8 cellular contexts compared by ENCODE assay signal in genomic region chr3:177199206-177199765, GRCh38. TPM values are rescaled to one million over a fixed set of nuclear protein-coding genes. Genes with fewer than 3 reads are reported as not detected.
DNase-seq lines count a peak whose midpoint lies in the region; ATAC-seq, FAIRE-seq and TF ChIP-seq lines count a peak whose summit lies in the region.

No MANE protein-coding gene starts in this region.

- no peak overlapping the region for H3K23ac ChIP-seq in H1 (ENCODE audit: insufficient read length)

- H3K79me2 ChIP-seq in GM23338 (replicated peaks; ENCODE audit: insufficient read depth) = peaks cover 23% of the 10 kb centered on the region
- H3K79me2 ChIP-seq in H1 (ENCODE audit: control insufficient read depth in 1 of 2, insufficient read depth in 2 of 2, low read length in 2 of 2) = peaks cover 19 to 23% of the 10 kb centered on the region in 2 experiments

- H3K36me3 Mint-ChIP-seq in GM23338 (ENCODE audit: low read depth) = peaks cover 15% of the 10 kb centered on the region; the same call in 2 of the 3 replicates

- no peaks in the 10 kb centered on the region for H3K27me3 ChIP-seq in GM23338 (ENCODE audit: insufficient read depth)
- no peaks in the 10 kb centered on the region for H3K27me3 ChIP-seq in Panc1 (ENCODE audit: control insufficient read depth, insufficient read depth, low read length)
- H3K27me3 ChIP-seq in H1 (replicated peaks in 1 of 4; ENCODE audit: control insufficient read depth in 3 of 4, extremely low read depth in 1 of 4, insufficient read depth in 3 of 4, low read length in 3 of 4) = no peaks in the 10 kb centered on the region
- H3K27me3 ChIP-seq in skeletal muscle tissue (ENCODE audit: control insufficient read depth in 3 of 3, insufficient read depth in 3 of 3, low read length in 3 of 3) = no peaks in the 10 kb centered on the region

- H3K9me2 ChIP-seq in GM23338 (ENCODE audit: insufficient read depth) = no peaks in the 10 kb centered on the region

- TF ChIP-seq CTCF in GM23338 (conservative IDR thresholded peaks at IDR 0.05; ENCODE audit: low read depth in 2 of 2) (no peak), Panc1 (IDR thresholded peaks at IDR 0.05) (no peak), H1 (IDR thresholded peaks at IDR 0.05; ENCODE audit: control extremely low read depth in 1 of 3, insufficient read depth in 1 of 3, low read depth in 1 of 3, low read length in 3 of 3) (no peak)

- no peaks in the 10 kb centered on the region for H3K36me3 ChIP-seq in GM23338 (ENCODE audit: insufficient read depth)
- no peaks in the 10 kb centered on the region; the same call in 1 of the 2 replicates for H3K36me3 ChIP-seq in Panc1 (ENCODE audit: control insufficient read depth, insufficient read depth, low read length)
- H3K36me3 ChIP-seq in H1 (ENCODE audit: control insufficient read depth in 2 of 4, insufficient read depth in 4 of 4, low read length in 3 of 4) = peaks cover 0 to 6% (median 0%) of the 10 kb centered on the region in 4 experiments; a peak in 2 of 8 replicates
- no peaks in the 10 kb centered on the region for H3K36me3 ChIP-seq in skeletal muscle tissue (ENCODE audit: control insufficient read depth in 3 of 3, insufficient read depth in 3 of 3, low read length in 3 of 3)

- H3K4me3 ChIP-seq in GM23338 (peak overlapping the region; percentile 13; the same call in 1 of the 2 replicates), Panc1 (ENCODE audit: low read depth in 2 of 2, low read length in 2 of 2) (peak overlapping the region; percentile 0 to 71; a peak in 2 of 4 replicates), H1 (ENCODE audit: extremely low read depth in 1 of 4, insufficient read depth in 2 of 4, low read depth in 3 of 4, low read length in 4 of 4) (peak overlapping the region in 1 of 4 experiments; percentile 65; a peak in 2 of 8 replicates), skeletal muscle tissue (ENCODE audit: low read length in 3 of 3) (no peak overlapping the region)

- H3K27me3 Mint-ChIP-seq in GM23338 (ENCODE audit: insufficient read depth, low read depth, poor library complexity) = peaks cover 17% of the 10 kb centered on the region

- CTCF ChIA-PET in Panc1 (lab: Charles Lee) = interaction anchor here (0.5 kb wide), 1 partner anchor 38 kb away, joined by 5 read pairs; no protein-coding TSS in a partner anchor
- CTCF ChIA-PET in H1 (lab: Charles Lee; ENCODE audit: partially characterized antibody) = interaction anchor here (0.6 to 1.4 kb wide), 6 partner anchors 25 to 886 kb away, joined by 3 read pairs; no protein-coding TSS in a partner anchor

- no peak overlapping the region for H3K14ac ChIP-seq in H1 (ENCODE audit: insufficient read length)

- peak overlapping the region; percentile 63; the same call in 2 of the 3 replicates for H3K4me3 Mint-ChIP-seq in GM23338

- no peak overlapping the region for H4K8ac ChIP-seq in H1 (ENCODE audit: extremely low read depth, insufficient read depth, low read length)

- no peak overlapping the region for H2AFZ ChIP-seq in GM23338
- H2AFZ ChIP-seq in H1 (ENCODE audit: low read length) = no peak overlapping the region

- H3K9me3 ChIP-seq in Panc1 (ENCODE audit: control insufficient read depth, insufficient read depth, low read depth, low read length) = no peaks in the 10 kb centered on the region
- peaks cover 3 to 9% of the 10 kb centered on the region in 2 experiments; a peak in 2 of 4 replicates for H3K9me3 ChIP-seq in H1 (ENCODE audit: insufficient read depth in 2 of 2, low read depth in 1 of 2, low read length in 1 of 2)
- H3K9me3 ChIP-seq in skeletal muscle tissue (ENCODE audit: control insufficient read depth in 3 of 3, low read length in 3 of 3) = no peaks in the 10 kb centered on the region

- peaks cover 15% of the 10 kb centered on the region for H3K9me3 Mint-ChIP-seq in GM23338

- H3K56ac ChIP-seq in H1 (replicated peaks; ENCODE audit: insufficient read length, low read depth, low read length) = no peak overlapping the region

- no peak for TF ChIP-seq EP300 in H1 (IDR thresholded peaks at IDR 0.05; ENCODE audit: borderline replicate concordance in 1 of 2, low read depth in 2 of 2, low read length in 2 of 2)

- H3F3A ChIP-seq in GM23338 (replicated peaks; ENCODE audit: low read depth) = 0 out of 2 replicates have a peak, but pooled peaks cover 6% of the 10 kb centered on the region

- no peak for DNase-seq in GM23338 (ENCODE audit: low spot score)
- no peak for DNase-seq in Panc1 (ENCODE audit: low read depth, low spot score)
- no peak for DNase-seq in H1 (ENCODE audit: low read depth in 1 of 2, low spot score in 2 of 2)
- no peak for DNase-seq in dedifferentiated amniotic fluid mesenchymal stem cell (ENCODE audit: extremely low spot score)
- no peak for DNase-seq in NCI-H446 treated with DMSO at 0.1 percent for 48 hours (lab: John Stamatoyannopoulos, UW)

- H3K4me2 ChIP-seq in GM23338 (peak overlapping the region; percentile 77), H1 (ENCODE audit: insufficient read depth in 1 of 2, low read depth in 2 of 2, low read length in 2 of 2) (peak overlapping the region; percentile 73 to 87)

- ATAC-seq in GM23338 = no peak
- 0 out of 2 replicates have a peak, but pooled peaks have one; percentile 2 for ATAC-seq in Panc1
- ATAC-seq in GM18861 (IDR thresholded peaks at IDR 0.05; ENCODE audit: unreplicated experiment) = no peak
- ATAC-seq in HG02970 (IDR thresholded peaks at IDR 0.05; ENCODE audit: low FRiP score, unreplicated experiment) = no peak

- peak overlapping the region; percentile 70; the same call in 1 of the 2 replicates for H2AK5ac ChIP-seq in H1 (ENCODE audit: low read depth, low read length)

- H3K18ac ChIP-seq in H1 (ENCODE audit: extremely low read depth, low read length) = no peak overlapping the region

- no peak overlapping the region for H4K91ac ChIP-seq in H1 (replicated peaks; ENCODE audit: insufficient read length, low read length)

- FAIRE-seq in H1 (lab: Jason Lieb, UNC) = no peak

- H3K27ac ChIP-seq in GM23338 (ENCODE audit: low read depth) = no peak overlapping the region
- H3K27ac ChIP-seq in Panc1 (ENCODE audit: low read length) = peak overlapping the region; percentile 100
- no peak overlapping the region for H3K27ac ChIP-seq in H1 (ENCODE audit: low read depth, low read length)
- H3K27ac ChIP-seq in skeletal muscle tissue (ENCODE audit: low read depth, low read length) = peak overlapping the region; percentile 89

- no peaks in the 10 kb centered on the region for H3K79me1 ChIP-seq in H1 (ENCODE audit: low read depth, low read length)

- H2BK12ac ChIP-seq in H1 (ENCODE audit: low read depth, low read length) = peak overlapping the region; percentile 97

- H2BK120ac ChIP-seq in H1 (replicated peaks; ENCODE audit: low read depth, low read length) = no peak overlapping the region

- peaks cover 26% of the 10 kb centered on the region for H3K4me1 Mint-ChIP-seq in GM23338

- H3K27ac Mint-ChIP-seq in GM23338 = no peak overlapping the region

- no peak overlapping the region for H3K9ac ChIP-seq in H1 (replicated peaks in 1 of 4; ENCODE audit: extremely low read depth in 1 of 4, low read depth in 3 of 4, low read length in 3 of 4)
- peak overlapping the region in 1 of 3 donors; percentile 4 for H3K9ac ChIP-seq in skeletal muscle tissue (ENCODE audit: low read depth in 1 of 3, low read length in 3 of 3)

- H4K20me1 ChIP-seq in GM23338 (replicated peaks; ENCODE audit: insufficient read depth) (peaks cover 6% of the 10 kb centered on the region), H1 (replicated peaks in 1 of 2; ENCODE audit: control insufficient read depth in 1 of 2, insufficient read depth in 2 of 2, low read length in 2 of 2) (no peaks in the 10 kb centered on the region)

- H2BK15ac ChIP-seq in H1 (ENCODE audit: low read length) = no peak overlapping the region

- H2BK20ac ChIP-seq in H1 (ENCODE audit: low read length) = peak overlapping the region; percentile 93; the same call in 1 of the 2 replicates

- TF ChIP-seq RAD21 in H1 (IDR thresholded peaks at IDR 0.05 in 1 of 2, conservative IDR thresholded peaks at IDR 0.05 in 1 of 2; ENCODE audit: low read depth in 2 of 2, low read length in 2 of 2) = no peak

- peaks cover 22% of the 10 kb centered on the region for H3K4me1 ChIP-seq in GM23338 (ENCODE audit: insufficient read depth)
- peaks cover 33% of the 10 kb centered on the region for H3K4me1 ChIP-seq in Panc1 (ENCODE audit: control insufficient read depth, insufficient read depth, low read length)
- H3K4me1 ChIP-seq in H1 (replicated peaks in 1 of 4; ENCODE audit: control insufficient read depth in 3 of 4, insufficient read depth in 4 of 4, low read length in 3 of 4) = peaks cover 5 to 15% (median 11%) of the 10 kb centered on the region in 4 experiments; a peak in 4 of 7 replicates
- H3K4me1 ChIP-seq in skeletal muscle tissue (ENCODE audit: control insufficient read depth in 3 of 3, insufficient read depth in 3 of 3, low read length in 3 of 3) = peaks cover 12 to 17% (median 16%) of the 10 kb centered on the region in 3 donors

- H3K23me2 ChIP-seq in H1 (ENCODE audit: low read depth, low read length) = peaks cover 2% of the 10 kb centered on the region

- no peak for TF ChIP-seq POLR2A in H1 (IDR thresholded peaks at IDR 0.05; ENCODE audit: control extremely low read depth in 1 of 2, low read depth in 2 of 2, low read length in 2 of 2)

- in situ Hi-C loops in Panc1 (cut with HindIII; ENCODE audit: low pct_unique_long_range_greater_than_20kb, low sequenced_read_pairs) = no loop called here

- 69% methylated on average over 6 of the region's 6 CpGs; no CpG with 5 or more reads in 1 of the 2 experiments for WGBS in H1 (ENCODE audit: extremely low coverage in 1 of 2, insufficient coverage in 1 of 2, insufficient read length in 1 of 2, insufficient replicate concordance in 2 of 2, low coverage in 1 of 2, low lambda C conversion rate in 2 of 2, missing lambda C conversion rate in 1 of 2), 2 experiments

- no peak overlapping the region for H4K5ac ChIP-seq in H1 (ENCODE audit: insufficient read length, low read depth, low read length)

- no peak overlapping the region; the same call in 1 of the 2 replicates for H2BK5ac ChIP-seq in H1 (ENCODE audit: low read depth, low read length)

- H3K4ac ChIP-seq in H1 (replicated peaks; ENCODE audit: insufficient read length, low read depth, low read length) = no peak overlapping the region

- POLR2A ChIA-PET in Panc1 (lab: Charles Lee) (interaction anchor here (0.8 to 1.0 kb wide), 2 partner anchors 158 to 169 kb away, joined by 3 to 9 read pairs; no protein-coding TSS in a partner anchor), H1 (lab: Charles Lee; ENCODE audit: partially characterized antibody) (interaction anchor here (0.6 to 2.0 kb wide), 7 partner anchors 10 to 160 kb away, joined by 3 to 22 read pairs (median 3); no protein-coding TSS in a partner anchor)

- intact Hi-C loops in Panc1 (cut with micrococcal nuclease; ENCODE audit: unreplicated experiment) = loop anchor here (1.0 to 10.0 kb wide), 4 partner anchors 161 to 1186 kb away; no protein-coding TSS in a partner anchor

- BruUV-seq in Panc1 (replicated peaks; lab: Mats Ljungman, UMichigan) = no TSS peak

RNA-seq across cellular contexts. Expression of gene TBL1XR1, which starts 2.0 kb away (rescaled TPM):
- total RNA-seq in GM23338 (2014; rRNA removed; shearing (Covaris generic)) = 122 and 130 TPM in 2 replicates
- 37.7 and 49.6 TPM in 2 replicates for polyA plus RNA-seq in GM23338 (2016; fragmentation: Nextera tagmentation; extraction: Ambion mirVana)
- 192 TPM for total RNA-seq in Panc1 (2021; ENCODE audit: unreplicated experiment)
- 57.6 TPM for polyA plus RNA-seq in Panc1 (2012; ENCODE audit: insufficient read length)
- 138 and 147 TPM in 2 replicates for total RNA-seq in H1 (2021; fragmentation: NEBNext Ultra II Directional; extraction: Animal tissue kit (Norgen Biotek cat#: 25700))
- 20.9 and 28.1 TPM in 2 replicates for polyA plus RNA-seq in H1 (2011; rRNA removed)
- 36.0 TPM for polyA plus RNA-seq in H1 (2011; cell fraction: cytosol; rRNA removed)
- 91.0 TPM for polyA plus RNA-seq in H1 (2011; cell fraction: nucleus; rRNA removed)
- 51.1 to 72.3 TPM (median 62.1 TPM) in 4 replicates for polyA plus RNA-seq in H1 (2012, experiment 1 of 2)
- 2.8 TPM for polyA plus RNA-seq in H1 (2012, experiment 2 of 2)
- 43.4 TPM for polyA plus RNA-seq in H1 (2013, experiment 1 of 2)
- 41.3 TPM for polyA plus RNA-seq in H1 (2013, experiment 2 of 2)
- polyA minus RNA-seq in H1 (2011; rRNA and poly(A)+ RNA removed) = 312 and 364 TPM in 2 replicates
- 159 TPM for polyA minus RNA-seq in H1 (2011; cell fraction: cytosol; rRNA and poly(A)+ RNA removed)
- 354 TPM for polyA minus RNA-seq in H1 (2011; cell fraction: nucleus; rRNA and poly(A)+ RNA removed)
- 124 TPM for total RNA-seq in skeletal muscle tissue

Comparison
In these comparisons a context has a peak if more than half of its experiments do, and no peak if none do; other contexts are left out.
1. H3K27ac ChIP-seq: peak in Panc1 (single experiment) and skeletal muscle tissue (single experiment); none in GM23338 (single experiment) and H1 (single experiment).
2. H3K4me3 ChIP-seq: peak in GM23338 (single experiment) and Panc1 (2 of 2); none in skeletal muscle tissue (0 of 3).